In genomic region chr15:52783191-52783829, GRCh38 we compare ENCODE assay signal across 12 cellular contexts. TPM values are rescaled to one million over a fixed set of nuclear protein-coding genes. Genes with fewer than 3 reads are reported as not detected.
DNase-seq lines count a peak whose midpoint lies in the region; ATAC-seq and TF ChIP-seq lines count a peak whose summit lies in the region.
"Had no signal": no experiment of that assay in that cellular context is flagged by ENCODE, and none has a peak within 500 bp of the region (broad histone marks: within the 10 kb centered on the region; RNA-seq: fewer than 3 reads in every experiment).

No MANE protein-coding gene starts in this region.

- no peaks in the 10 kb centered on the region for H4K20me1 ChIP-seq in SK-N-SH (ENCODE audit: insufficient read depth)

- ATAC-seq in SK-N-SH treated with all-trans-retinoic acid at 6 μM for 48 hours = no peak
- no peak for ATAC-seq in GM21717 (IDR thresholded peaks at IDR 0.05; ENCODE audit: unreplicated experiment)
- ATAC-seq in HG03095 (IDR thresholded peaks at IDR 0.05; ENCODE audit: unreplicated experiment) = no peak

- POLR2A ChIA-PET in SK-N-SH (lab: Yijun Ruan, JAX) = no interaction called here

- no peak overlapping the region for H3K27ac ChIP-seq in SK-N-SH (ENCODE audit: low read depth in 2 of 2, low read length in 1 of 2)
- H3K27ac ChIP-seq: 22Rv1 had no signal

- DNase-seq in SK-N-SH (no peak), amniotic epithelial cell (ENCODE audit: low read depth) (peak; percentile 15), islet precursor cell (peak; percentile 82), renal cortical epithelial cell (ENCODE audit: low read depth) (peak; percentile 17), COR-L47 (lab: John Stamatoyannopoulos, UW) (no peak)
- DNase-seq: NCI-H2029, T-helper 9 cell had no signal

- H3K9me2 ChIP-seq in SK-N-SH = no peaks in the 10 kb centered on the region

- H3K4me3 ChIP-seq in SK-N-SH (ENCODE audit: low read depth in 2 of 2, low read length in 1 of 2) = no peak overlapping the region
- H3K4me3 ChIP-seq: lung had no signal

- H3K36me3 ChIP-seq in SK-N-SH (replicated peaks in 1 of 2; ENCODE audit: control insufficient read depth in 1 of 2, insufficient read depth in 2 of 2, low read length in 1 of 2) = no peaks in the 10 kb centered on the region

- TF ChIP-seq CTCF in SK-N-SH (IDR thresholded peaks at IDR 0.05) = no peak

- H3K79me2 ChIP-seq in SK-N-SH (ENCODE audit: insufficient read depth) = no peaks in the 10 kb centered on the region

- H3K27me3 ChIP-seq in SK-N-SH (ENCODE audit: insufficient read depth) = peaks cover 85% of the 10 kb centered on the region

- no peak for TF ChIP-seq RAD21 in SK-N-SH (IDR thresholded peaks at IDR 0.05; ENCODE audit: low read length)

- no peaks in the 10 kb centered on the region; the same call in 1 of the 2 replicates for H3K9me3 ChIP-seq in SK-N-SH

- CTCF ChIA-PET in SK-N-SH (lab: Yijun Ruan, JAX) = interaction anchor here (0.6 to 2.4 kb wide), 14 partner anchors 8 to 1415 kb away, joined by 3 to 14 read pairs (median 4); no protein-coding TSS in a partner anchor

- H3F3A ChIP-seq in SK-N-SH (replicated peaks; ENCODE audit: insufficient read depth) = no peaks in the 10 kb centered on the region

- no peak overlapping the region for H3K9ac ChIP-seq in SK-N-SH

- no peak overlapping the region for H3K4me2 ChIP-seq in SK-N-SH

- no peaks in the 10 kb centered on the region for H3K4me1 ChIP-seq in SK-N-SH (ENCODE audit: control insufficient read depth in 1 of 2, insufficient read depth in 2 of 2, low read depth in 1 of 2, low read length in 1 of 2)

- 25% methylated on average over 34 of the region's 34 CpGs for WGBS in SK-N-SH (ENCODE audit: low lambda C conversion rate)

- H2AFZ ChIP-seq in SK-N-SH (ENCODE audit: low read depth) = no peak overlapping the region

- no peak for TF ChIP-seq EP300 in SK-N-SH (IDR thresholded peaks at IDR 0.05; ENCODE audit: borderline replicate concordance in 1 of 2, low read depth in 1 of 2, low read length in 1 of 2)

TF ChIP-seq in SK-N-SH, 30 proteins besides CTCF, POLR2A, EP300 and RAD21:
- TF ChIP-seq REST (IDR thresholded peaks at IDR 0.05; ENCODE audit: low read depth, low read length) (peak; percentile 93), MEF2A (IDR thresholded peaks at IDR 0.05; ENCODE audit: borderline replicate concordance, low read depth) (no peak)

TF ChIP-seq in SK-N-SH treated with all-trans-retinoic acid at 6 μM for 48 hours, 23 proteins besides CTCF, POLR2A, EP300 and RAD21:
- no peak for TF ChIP-seq POU6F1 (CRISPR knock-in tag; IDR thresholded peaks at IDR 0.05; ENCODE audit: borderline replicate concordance, low read depth)
- TF ChIP-seq SNAI2 (CRISPR knock-in tag; IDR thresholded peaks at IDR 0.05) = no peak
- TF ChIP-seq TOX (CRISPR knock-in tag; IDR thresholded peaks at IDR 0.05; ENCODE audit: borderline replicate concordance) = no peak
- no peak for TF ChIP-seq ZNF565 (CRISPR knock-in tag; conservative IDR thresholded peaks at IDR 0.05; ENCODE audit: low read depth)
- no peak for TF ChIP-seq ZC3H10 (CRISPR knock-in tag; IDR thresholded peaks at IDR 0.05)
- no peak for TF ChIP-seq ZNF8 (CRISPR knock-in tag; IDR thresholded peaks at IDR 0.05)
- no peak for TF ChIP-seq RARB (CRISPR knock-in tag; IDR thresholded peaks at IDR 0.05)
- TF ChIP-seq ZFP30 (CRISPR knock-in tag; IDR thresholded peaks at IDR 0.05) = no peak
- TF ChIP-seq ARNTL (CRISPR knock-in tag; IDR thresholded peaks at IDR 0.05; ENCODE audit: borderline replicate concordance, low read depth) = no peak

RNA-seq across cellular contexts. Expression of gene ONECUT1, which starts 6.8 kb away (rescaled TPM):
- not detected in 2 replicates for polyA plus RNA-seq in SK-N-SH (2012; rRNA removed)
- polyA plus RNA-seq in SK-N-SH (2012; cell fraction: cytosol; rRNA removed) = not detected in 2 replicates
- polyA plus RNA-seq in SK-N-SH (2012; cell fraction: nucleus; rRNA removed) = not detected in 2 replicates
- total RNA-seq in renal cortical epithelial cell = 0.10 TPM in 1 of 2 replicates, not detected in the other
- polyA plus RNA-seq: lung had no signal

Comparison
In these comparisons a context has a peak if more than half of its experiments do, and no peak if none do; other contexts are left out.
1. DNase-seq: peak in amniotic epithelial cell (single experiment), islet precursor cell (single experiment) and renal cortical epithelial cell (single experiment); none in SK-N-SH (single experiment) and COR-L47 (single experiment).